Comparison of ENCODE assay signal across 1 cellular context in the genomic region with DNA sequence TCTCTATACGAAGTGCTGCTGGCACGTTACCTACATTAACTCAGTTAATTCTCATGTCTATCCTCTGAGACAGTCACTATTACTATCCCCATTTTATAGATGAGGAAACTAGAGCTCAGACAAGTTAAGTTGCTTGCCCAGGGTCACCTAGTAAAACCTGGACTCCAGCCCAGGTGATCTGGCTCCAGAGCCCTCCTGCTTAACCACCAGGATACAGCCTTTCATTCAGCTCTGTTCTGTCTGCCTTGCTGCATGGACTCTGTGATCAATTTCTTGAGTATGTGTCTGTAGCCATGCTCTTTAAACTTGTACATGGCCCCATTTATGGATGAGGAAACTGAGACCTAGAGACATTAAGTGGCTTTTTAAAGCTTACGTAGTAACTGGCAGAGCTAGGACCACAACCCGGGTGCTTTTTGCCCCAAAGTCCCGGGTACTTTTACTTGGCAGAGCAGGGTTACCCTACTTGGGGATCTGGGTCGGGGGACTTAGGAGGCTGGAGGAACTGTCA.
TF ChIP-seq lines count a peak whose summit lies in the region.

No MANE protein-coding gene starts in this region.

TF ChIP-seq in GM23338, 12 proteins besides CTCF, POLR2A, EP300 and RAD21 (continued from another document):
- TF ChIP-seq, protein P1, sequence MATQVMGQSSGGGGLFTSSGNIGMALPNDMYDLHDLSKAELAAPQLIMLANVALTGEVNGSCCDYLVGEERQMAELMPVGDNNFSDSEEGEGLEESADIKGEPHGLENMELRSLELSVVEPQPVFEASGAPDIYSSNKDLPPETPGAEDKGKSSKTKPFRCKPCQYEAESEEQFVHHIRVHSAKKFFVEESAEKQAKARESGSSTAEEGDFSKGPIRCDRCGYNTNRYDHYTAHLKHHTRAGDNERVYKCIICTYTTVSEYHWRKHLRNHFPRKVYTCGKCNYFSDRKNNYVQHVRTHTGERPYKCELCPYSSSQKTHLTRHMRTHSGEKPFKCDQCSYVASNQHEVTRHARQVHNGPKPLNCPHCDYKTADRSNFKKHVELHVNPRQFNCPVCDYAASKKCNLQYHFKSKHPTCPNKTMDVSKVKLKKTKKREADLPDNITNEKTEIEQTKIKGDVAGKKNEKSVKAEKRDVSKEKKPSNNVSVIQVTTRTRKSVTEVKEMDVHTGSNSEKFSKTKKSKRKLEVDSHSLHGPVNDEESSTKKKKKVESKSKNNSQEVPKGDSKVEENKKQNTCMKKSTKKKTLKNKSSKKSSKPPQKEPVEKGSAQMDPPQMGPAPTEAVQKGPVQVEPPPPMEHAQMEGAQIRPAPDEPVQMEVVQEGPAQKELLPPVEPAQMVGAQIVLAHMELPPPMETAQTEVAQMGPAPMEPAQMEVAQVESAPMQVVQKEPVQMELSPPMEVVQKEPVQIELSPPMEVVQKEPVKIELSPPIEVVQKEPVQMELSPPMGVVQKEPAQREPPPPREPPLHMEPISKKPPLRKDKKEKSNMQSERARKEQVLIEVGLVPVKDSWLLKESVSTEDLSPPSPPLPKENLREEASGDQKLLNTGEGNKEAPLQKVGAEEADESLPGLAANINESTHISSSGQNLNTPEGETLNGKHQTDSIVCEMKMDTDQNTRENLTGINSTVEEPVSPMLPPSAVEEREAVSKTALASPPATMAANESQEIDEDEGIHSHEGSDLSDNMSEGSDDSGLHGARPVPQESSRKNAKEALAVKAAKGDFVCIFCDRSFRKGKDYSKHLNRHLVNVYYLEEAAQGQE (IDR thresholded peaks at IDR 0.05; ENCODE audit: unreplicated experiment) = no peak
- no peak for TF ChIP-seq POLR2AphosphoS5 (IDR thresholded peaks at IDR 0.05; ENCODE audit: low read depth)
- TF ChIP-seq STAT1 (IDR thresholded peaks at IDR 0.05; ENCODE audit: unreplicated experiment) = no peak
- TF ChIP-seq ZNF114 (CRISPR knock-in tag; IDR thresholded peaks at IDR 0.05) = no peak
- no peak for TF ChIP-seq EZH2phosphoT487 (IDR thresholded peaks at IDR 0.05; ENCODE audit: unreplicated experiment)
- no peak for TF ChIP-seq ZNF331 (CRISPR knock-in tag; IDR thresholded peaks at IDR 0.05; ENCODE audit: low read depth)
- no peak for TF ChIP-seq CREB1 (CRISPR knock-in tag; IDR thresholded peaks at IDR 0.05; ENCODE audit: low read depth)
- TF ChIP-seq NANOG (IDR thresholded peaks at IDR 0.05; ENCODE audit: borderline replicate concordance) = no peak
TF ChIP-seq in GM23338: peak in this region for 0.
